9 cellular contexts compared by ENCODE assay signal in genomic region chr2:85577386-85578242, GRCh38. TPM values are rescaled to one million over a fixed set of nuclear protein-coding genes. Genes with fewer than 3 reads are reported as not detected.
DNase-seq lines count a peak whose midpoint lies in the region; ATAC-seq, FAIRE-seq and TF ChIP-seq lines count a peak whose summit lies in the region.
"Had no signal": no experiment of that assay in that cellular context is flagged by ENCODE, and none has a peak within 500 bp of the region (broad histone marks: within the 10 kb centered on the region; RNA-seq: fewer than 3 reads in every experiment).

Gene VAMP8 (plus strand): TSS chr2:85577586. CDS start chr2:85577647, 61 bp downstream.

- H3K4me2 ChIP-seq in H9 (ENCODE audit: insufficient read depth, insufficient read length, low read length), result peak within 1 kb of the TSS; percentile 62

- no peaks in the 10 kb centered on the region for H4K20me1 ChIP-seq in H9 (ENCODE audit: control insufficient read depth, insufficient read depth, insufficient read length)

- peak within 1 kb of the TSS; percentile 15 for H3K9ac ChIP-seq in H9 (ENCODE audit: extremely low read depth, insufficient read length, low read length)

- no peaks in the 10 kb centered on the region; a peak in 2 of 5 replicates for H3K9me3 Mint-ChIP-seq in H9
- H3K9me3 Mint-ChIP-seq in activated T-cell treated with anti-CD3 and anti-CD28 coated beads, Interleukin-2, amount 50 U/mL, for 4 hours, result no peaks in the 10 kb centered on the region

- no peak for FAIRE-seq in frontal cortex (lab: Jason Lieb, UNC)

- WGBS in H9 (ENCODE audit: extremely low coverage, insufficient read length, low lambda C conversion rate), result no CpG with 5 or more reads among the region's 19 CpGs

- DNase-seq in H9 (peak; percentile 92), NCI-H774 (lab: John Stamatoyannopoulos, UW) (peak; percentile 17), glomerular visceral epithelial cell (ENCODE audit: extremely low spot score) (peak; percentile 51), posterior vena cava (ENCODE audit: low spot score) (no peak), frontal cortex (ENCODE audit: low spot score in 2 of 2) (no peak), HCEC 1CT (no peak)
- DNase-seq in activated T-cell treated with anti-CD3 and anti-CD28 coated beads, Interleukin-2, amount 50 U/mL, for 4 hours, result peak; percentile 51

- H3K18ac ChIP-seq in H9 (ENCODE audit: insufficient read length, low read depth, low read length), result peak within 1 kb of the TSS; percentile 45

- H2BK5ac ChIP-seq in H9 (ENCODE audit: insufficient read length, low read length), result no peak within 1 kb of the TSS

- peak within 1 kb of the TSS; percentile 71 to 84 for H3K4me3 Mint-ChIP-seq in H9
- H3K4me3 Mint-ChIP-seq in activated T-cell treated with anti-CD3 and anti-CD28 coated beads, Interleukin-2, amount 50 U/mL, for 4 hours, result peak within 1 kb of the TSS; percentile 94

- H3K27ac Mint-ChIP-seq in H9, result peak within 1 kb of the TSS; percentile 82 to 90 (median 84); a peak in 6 of 7 replicates

- H2BK12ac ChIP-seq in H9 (ENCODE audit: insufficient read length, low read depth, low read length), result no peak within 1 kb of the TSS

- H2AK5ac ChIP-seq in H9 (ENCODE audit: insufficient read length, low read length), result no peak within 1 kb of the TSS

- intact Hi-C loops in posterior vena cava (cut with DNase I), result no loop called here

- no peak within 1 kb of the TSS for H3K14ac ChIP-seq in H9 (ENCODE audit: insufficient read depth, low read length)

- H3K23me2 ChIP-seq in H9 (ENCODE audit: insufficient read length, low read depth, low read length, poor library complexity, severe bottlenecking), result no peaks in the 10 kb centered on the region

- H4K91ac ChIP-seq in H9 (ENCODE audit: insufficient read length, low read depth, low read length), result no peak within 1 kb of the TSS

- H2BK15ac ChIP-seq in H9 (ENCODE audit: low read depth, low read length), result no peak within 1 kb of the TSS

- H3K79me2 ChIP-seq in H9 (ENCODE audit: insufficient read depth, low read length), result no peaks in the 10 kb centered on the region

- no peak within 1 kb of the TSS for H4K5ac ChIP-seq in H9 (ENCODE audit: insufficient read length, low read depth, low read length)

- H2BK120ac ChIP-seq in H9 (ENCODE audit: low read depth, low read length, poor library complexity, severe bottlenecking), result no peak within 1 kb of the TSS

- H3K9me3 ChIP-seq in H9 (ENCODE audit: control insufficient read depth, low read depth, low read length), result no peaks in the 10 kb centered on the region
- H3K9me3 ChIP-seq: SJSA1 had no signal

- no peak within 1 kb of the TSS for H3K23ac ChIP-seq in H9 (ENCODE audit: insufficient read length, low read depth, low read length)

- H3K79me1 ChIP-seq in H9 (ENCODE audit: insufficient read depth, low read depth, low read length, poor library complexity, severe bottlenecking), result no peaks in the 10 kb centered on the region

- peak within 1 kb of the TSS; percentile 76 for H3K4me3 ChIP-seq in GM08714 (ENCODE audit: low read length)
- H3K4me3 ChIP-seq: SJSA1 had no signal

- no peaks in the 10 kb centered on the region for H3K27me3 ChIP-seq in H9 (ENCODE audit: insufficient read depth, low read length)

- no peaks in the 10 kb centered on the region for H3K36me3 Mint-ChIP-seq in H9 (ENCODE audit: insufficient read depth in 1 of 3, low read depth in 3 of 3)
- peaks cover 12% of the 10 kb centered on the region for H3K36me3 Mint-ChIP-seq in activated T-cell treated with anti-CD3 and anti-CD28 coated beads, Interleukin-2, amount 50 U/mL, for 4 hours (ENCODE audit: insufficient read depth)

- no peak within 1 kb of the TSS for H4K8ac ChIP-seq in H9 (replicated peaks; ENCODE audit: insufficient read length, low read depth, low read length)

- H3K4me1 Mint-ChIP-seq in H9, result peaks cover 30% of the 10 kb centered on the region in 2 experiments
- peaks cover 32% of the 10 kb centered on the region for H3K4me1 Mint-ChIP-seq in activated T-cell treated with anti-CD3 and anti-CD28 coated beads, Interleukin-2, amount 50 U/mL, for 4 hours (ENCODE audit: low read depth)

- H3T11ph ChIP-seq in H9 (ENCODE audit: low read length), result no peak within 1 kb of the TSS

- peaks cover 45% of the 10 kb centered on the region for H3K27me3 Mint-ChIP-seq in H9 (ENCODE audit: low read depth)
- H3K27me3 Mint-ChIP-seq in activated T-cell treated with anti-CD3 and anti-CD28 coated beads, Interleukin-2, amount 50 U/mL, for 4 hours (ENCODE audit: low read depth), result no peaks in the 10 kb centered on the region

- no peak within 1 kb of the TSS for H2AFZ ChIP-seq in H9 (ENCODE audit: low read length)

- H3K27ac ChIP-seq in H9 (ENCODE audit: insufficient read length, low read depth, low read length), result no peak within 1 kb of the TSS
- H3K27ac ChIP-seq: SJSA1 had no signal

- TF ChIP-seq CTCF in H9 (conservative IDR thresholded peaks at IDR 0.05), result no peak

- peaks cover 3% of the 10 kb centered on the region; the same call in 1 of the 2 replicates for H3K4me1 ChIP-seq in H9 (ENCODE audit: insufficient read depth, low read length)

- no peak within 1 kb of the TSS for H2BK20ac ChIP-seq in H9 (ENCODE audit: low read depth, low read length, poor library complexity, severe bottlenecking)

- ATAC-seq in activated T-cell treated with anti-CD3 and anti-CD28 coated beads, Interleukin-2, amount 50 U/mL, for 4 hours, result peak; percentile 77 to 79

- no peak within 1 kb of the TSS for H3K56ac ChIP-seq in H9 (ENCODE audit: insufficient read length, low read depth, low read length)

- no peak within 1 kb of the TSS for H3K4ac ChIP-seq in H9 (ENCODE audit: low read depth, low read length)

RNA-seq across cellular contexts. Expression of gene VAMP8, which starts in this region (rescaled TPM):
- total RNA-seq in H9 (2021), result 33.4 and 34.3 TPM in 2 replicates
- total RNA-seq in activated T-cell treated with anti-CD3 and anti-CD28 coated beads, Interleukin-2, amount 50 U/mL, for 4 hours, result 10 to 100 TPM; 64.6 to 75.9 (median 71.2) TPM
- total RNA-seq in posterior vena cava, result 10 to 100 TPM; 29.7 to 54.9 TPM
- total RNA-seq in frontal cortex, result 0.82 TPM
- total RNA-seq: SJSA1 had no signal

Comparison
In these comparisons a context has a peak if more than half of its experiments do, and no peak if none do; other contexts are left out.
1. RNA of gene VAMP8 (total RNA-seq): 64.6 to 75.9 TPM in activated T-cell treated with anti-CD3 and anti-CD28 coated beads, Interleukin-2, amount 50 U/mL, for 4 hours, 29.7 to 54.9 TPM in posterior vena cava and 33.4 to 34.3 TPM in H9; 0.82 TPM in frontal cortex (single experiment); every median in the first group is over 10 times any median in the second.
2. DNase-seq: peak in H9 (single experiment), NCI-H774 (single experiment), activated T-cell treated with anti-CD3 and anti-CD28 coated beads, Interleukin-2, amount 50 U/mL, for 4 hours (single experiment) and glomerular visceral epithelial cell (single experiment); none in posterior vena cava (single experiment), frontal cortex (0 of 2) and HCEC 1CT (single experiment).